Comparison of ENCODE assay signal across 14 cellular contexts in genomic region chr2:110847651-110848050, GRCh38.
"Had no signal": no experiment of that assay in that cellular context is flagged by ENCODE, and none has a peak within 500 bp of the region (broad histone marks: within the 10 kb centered on the region; RNA-seq: fewer than 3 reads in every experiment).

No MANE protein-coding gene starts in this region.

- H3K9me3 Mint-ChIP-seq: activated naive CD4-positive, alpha-beta T cell treated with anti-CD3 and anti-CD28 coated beads, Interleukin-2, amount 50 U/mL, for 24 hours; memory B cell; T-cell had no signal

- H3K4me3 Mint-ChIP-seq: memory B cell had no signal

- H3K36me3 Mint-ChIP-seq: activated naive CD4-positive, alpha-beta T cell treated with anti-CD3 and anti-CD28 coated beads, Interleukin-2, amount 50 U/mL, for 24 hours; memory B cell; T-cell had no signal

- H3K36me3 ChIP-seq: breast epithelium, left ventricle myocardium inferior, ovary, thyroid gland, uterus, WERI-Rb-1 had no signal

- H3K4me1 ChIP-seq: breast epithelium, left ventricle myocardium inferior, thyroid gland, uterus had no signal

- H3K9me3 ChIP-seq: breast epithelium, left ventricle myocardium inferior, ovary, thyroid gland, uterus had no signal

- H3K27me3 Mint-ChIP-seq: T-cell had no signal

- DNase-seq: aorta, foreskin melanocyte, head of caudate nucleus, kidney, left ventricle myocardium inferior, ovary, thyroid gland, uterus, WERI-Rb-1 had no signal

- H3K27ac ChIP-seq: breast epithelium, left ventricle myocardium inferior, ovary, SK-N-MC, thyroid gland, uterus, WERI-Rb-1 had no signal

- H3K27me3 ChIP-seq: breast epithelium, ovary, thyroid gland, uterus had no signal

- H3K4me3 ChIP-seq: breast epithelium, left ventricle myocardium inferior, ovary, SK-N-MC, thyroid gland, uterus had no signal
